22 cellular contexts compared by ENCODE assay signal in the genomic region with DNA sequence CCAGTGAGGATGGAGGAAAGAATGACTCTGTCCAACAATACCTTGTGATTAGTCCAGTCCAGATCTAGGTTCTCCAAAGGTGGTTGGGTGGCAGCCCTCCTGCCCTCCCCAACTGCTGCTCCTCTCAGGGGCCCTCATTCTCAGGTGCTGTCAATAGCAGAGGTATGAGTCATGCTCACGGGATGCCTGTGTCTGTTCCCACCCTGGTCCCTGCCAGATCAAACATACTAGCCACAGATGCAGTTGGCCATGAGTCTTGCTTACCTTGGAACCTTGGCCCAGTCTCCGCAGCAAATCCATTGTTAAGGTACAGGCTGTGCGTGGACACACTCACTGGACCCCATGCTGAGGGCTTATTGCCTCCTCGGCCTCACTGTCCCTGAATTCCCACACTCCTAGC. TPM values are rescaled to one million over a fixed set of nuclear protein-coding genes. Genes with fewer than 3 reads are reported as not detected.
A peak's percentile ranks its signal among the peaks of the same experiment; 100 is the strongest.
DNase-seq lines count a peak whose midpoint lies in the region; ATAC-seq and TF ChIP-seq lines count a peak whose summit lies in the region.
"Had no signal": no experiment of that assay in that cellular context is flagged by ENCODE, and none has a peak within 500 bp of the region (broad histone marks: within the 10 kb centered on the region; RNA-seq: fewer than 3 reads in every experiment).

No MANE protein-coding gene starts in this region.

- TF ChIP-seq CTCF in Calu3 (IDR thresholded peaks at IDR 0.05; ENCODE audit: unreplicated experiment) (no peak), H9 (conservative IDR thresholded peaks at IDR 0.05) (no peak), right lobe of liver (IDR thresholded peaks at IDR 0.05) (no peak), adrenal gland (IDR thresholded peaks at IDR 0.05) (no peak), SK-N-SH (IDR thresholded peaks at IDR 0.05) (no peak)

- TF ChIP-seq POLR2A in right lobe of liver (IDR thresholded peaks at IDR 0.05) (no peak), adrenal gland (IDR thresholded peaks at IDR 0.05) (no peak)

- BruUV-seq in Calu3 (replicated peaks; lab: Mats Ljungman, UMichigan), result no TSS peak

- intact Hi-C loops in Calu3 (cut with micrococcal nuclease; ENCODE audit: unreplicated experiment) (no loop called here), right lobe of liver (cut with DNase I) (no loop called here), adrenal gland (cut with DNase I) (loop anchor here in 1 of 2 donors (5.0 kb wide), 1 partner anchor 34 kb away; no protein-coding TSS in a partner anchor)

- no peak overlapping the region for H3K56ac ChIP-seq in H9 (ENCODE audit: insufficient read length, low read depth, low read length)

- no CpG with 5 or more reads among the region's 4 CpGs for WGBS in H9 (ENCODE audit: extremely low coverage, insufficient read length, low lambda C conversion rate)
- no CpG with 5 or more reads among the region's 4 CpGs for WGBS in right lobe of liver (ENCODE audit: insufficient coverage, low coverage, low lambda C conversion rate, missing lambda C conversion rate)
- WGBS in adrenal gland, 4 donors, result 80 to 89% (median 84%) methylated on average over 1 to 4 of the region's 4 CpGs
- WGBS in SK-N-SH (ENCODE audit: low lambda C conversion rate), result 57% methylated on average over 4 of the region's 4 CpGs

- no peak overlapping the region for H3K4ac ChIP-seq in H9 (ENCODE audit: low read depth, low read length)

- no peak overlapping the region for H2AFZ ChIP-seq in H9 (ENCODE audit: low read length)
- no peak overlapping the region for H2AFZ ChIP-seq in SK-N-SH (ENCODE audit: low read depth)

- H3K36me3 ChIP-seq in right lobe of liver, result no peaks in the 10 kb centered on the region
- H3K36me3 ChIP-seq in adrenal gland (replicated peaks in 1 of 2), result no peaks in the 10 kb centered on the region
- no peaks in the 10 kb centered on the region for H3K36me3 ChIP-seq in SK-N-SH (replicated peaks in 1 of 2; ENCODE audit: control insufficient read depth in 1 of 2, insufficient read depth in 2 of 2, low read length in 1 of 2)
- H3K36me3 ChIP-seq: colonic mucosa, esophagus squamous epithelium, WERI-Rb-1 had no signal

- H3K4me3 Mint-ChIP-seq in Calu3 (ENCODE audit: low read depth, unreplicated experiment), result no peak overlapping the region
- no peak overlapping the region for H3K4me3 Mint-ChIP-seq in H9
- H3K4me3 Mint-ChIP-seq: activated CD4-positive, alpha-beta T cell treated with anti-CD3 and anti-CD28 coated beads, Interleukin-2, amount 10 ng/mL, durations not matched to agents 7 days and 5 days; CD4-positive, alpha-beta T cell; HFFc6 had no signal

- H2AK5ac ChIP-seq in H9 (ENCODE audit: insufficient read length, low read length), result no peak overlapping the region

- H3K4me1 Mint-ChIP-seq in Calu3 (ENCODE audit: low read depth, unreplicated experiment), result peaks cover 12% of the 10 kb centered on the region
- peaks cover 0 to 10% of the 10 kb centered on the region in 2 experiments; a peak in 2 of 4 replicates for H3K4me1 Mint-ChIP-seq in H9
- H3K4me1 Mint-ChIP-seq: activated CD4-positive, alpha-beta T cell treated with anti-CD3 and anti-CD28 coated beads, Interleukin-2, amount 10 ng/mL, durations not matched to agents 7 days and 5 days had no signal

- TF ChIP-seq EP300 in SK-N-SH (IDR thresholded peaks at IDR 0.05; ENCODE audit: borderline replicate concordance in 1 of 2, low read depth in 1 of 2, low read length in 1 of 2), result no peak

- H3K9me3 ChIP-seq in H9 (ENCODE audit: control insufficient read depth, low read depth, low read length) (no peaks in the 10 kb centered on the region), right lobe of liver (no peaks in the 10 kb centered on the region), adrenal gland (replicated peaks in 1 of 3) (no peaks in the 10 kb centered on the region), SK-N-SH (no peaks in the 10 kb centered on the region)
- H3K9me3 ChIP-seq: colonic mucosa, esophagus squamous epithelium had no signal

- H4K8ac ChIP-seq in H9 (replicated peaks; ENCODE audit: insufficient read length, low read depth, low read length), result no peak overlapping the region

- no peak overlapping the region for H3T11ph ChIP-seq in H9 (ENCODE audit: low read length)

- no peak overlapping the region for H3K4me3 ChIP-seq in right lobe of liver
- H3K4me3 ChIP-seq in adrenal gland, result no peak overlapping the region
- H3K4me3 ChIP-seq in SK-N-SH (ENCODE audit: low read depth in 2 of 2, low read length in 1 of 2), result no peak overlapping the region
- H3K4me3 ChIP-seq: colonic mucosa, esophagus squamous epithelium, K562, lung, skin epidermis had no signal

- no peak overlapping the region for H3K27ac ChIP-seq in H9 (ENCODE audit: insufficient read length, low read depth, low read length)
- no peak overlapping the region for H3K27ac ChIP-seq in right lobe of liver
- H3K27ac ChIP-seq in adrenal gland, result no peak overlapping the region
- H3K27ac ChIP-seq in SK-N-SH (ENCODE audit: low read depth in 2 of 2, low read length in 1 of 2), result no peak overlapping the region
- H3K27ac ChIP-seq: colonic mucosa, esophagus squamous epithelium, skin epidermis, WERI-Rb-1 had no signal

- H3K14ac ChIP-seq in H9 (ENCODE audit: insufficient read depth, low read length), result no peak overlapping the region

- H3K9me2 ChIP-seq in SK-N-SH, result no peaks in the 10 kb centered on the region

- no peak overlapping the region for H2BK120ac ChIP-seq in H9 (ENCODE audit: low read depth, low read length, poor library complexity, severe bottlenecking)

- H3K27ac Mint-ChIP-seq in Calu3 (ENCODE audit: unreplicated experiment) (no peak overlapping the region), H9 (peak overlapping the region in 2 of 3 experiments; percentile 13 to 50; a peak in 2 of 7 replicates)
- H3K27ac Mint-ChIP-seq: activated CD4-positive, alpha-beta T cell treated with anti-CD3 and anti-CD28 coated beads, Interleukin-2, amount 10 ng/mL, durations not matched to agents 7 days and 5 days; CD4-positive, alpha-beta T cell; HFFc6 had no signal

- no peaks in the 10 kb centered on the region for H3K36me3 Mint-ChIP-seq in Calu3 (ENCODE audit: insufficient read depth, unreplicated experiment)
- no peaks in the 10 kb centered on the region for H3K36me3 Mint-ChIP-seq in H9 (ENCODE audit: insufficient read depth in 1 of 3, low read depth in 3 of 3)

- H4K20me1 ChIP-seq in H9 (ENCODE audit: control insufficient read depth, insufficient read depth, insufficient read length), result no peaks in the 10 kb centered on the region
- H4K20me1 ChIP-seq in SK-N-SH (ENCODE audit: insufficient read depth), result no peaks in the 10 kb centered on the region

- H3K27me3 ChIP-seq in H9 (ENCODE audit: insufficient read depth, low read length) (no peaks in the 10 kb centered on the region), right lobe of liver (no peaks in the 10 kb centered on the region), adrenal gland (no peaks in the 10 kb centered on the region), SK-N-SH (ENCODE audit: insufficient read depth) (no peaks in the 10 kb centered on the region)
- H3K27me3 ChIP-seq: colonic mucosa, esophagus squamous epithelium had no signal

- H2BK15ac ChIP-seq in H9 (ENCODE audit: low read depth, low read length), result no peak overlapping the region

- no peak overlapping the region for H4K91ac ChIP-seq in H9 (ENCODE audit: insufficient read length, low read depth, low read length)

- H3K79me1 ChIP-seq in H9 (ENCODE audit: insufficient read depth, low read depth, low read length, poor library complexity, severe bottlenecking), result no peaks in the 10 kb centered on the region

- H3K9ac ChIP-seq in H9 (ENCODE audit: extremely low read depth, insufficient read length, low read length) (no peak overlapping the region), SK-N-SH (no peak overlapping the region)

- no peak overlapping the region for H3K23ac ChIP-seq in H9 (ENCODE audit: insufficient read length, low read depth, low read length)

- H3K27me3 Mint-ChIP-seq in Calu3 (ENCODE audit: unreplicated experiment) (peaks cover 16% of the 10 kb centered on the region), H9 (ENCODE audit: low read depth) (no peaks in the 10 kb centered on the region)
- H3K27me3 Mint-ChIP-seq: activated CD4-positive, alpha-beta T cell treated with anti-CD3 and anti-CD28 coated beads, Interleukin-2, amount 10 ng/mL, durations not matched to agents 7 days and 5 days; CD4-positive, alpha-beta T cell had no signal

- H3K23me2 ChIP-seq in H9 (ENCODE audit: insufficient read length, low read depth, low read length, poor library complexity, severe bottlenecking), result no peaks in the 10 kb centered on the region

- H2BK5ac ChIP-seq in H9 (ENCODE audit: insufficient read length, low read length), result no peak overlapping the region

- H2BK20ac ChIP-seq in H9 (ENCODE audit: low read depth, low read length, poor library complexity, severe bottlenecking), result no peak overlapping the region

- H3K4me2 ChIP-seq in H9 (ENCODE audit: insufficient read depth, insufficient read length, low read length), result no peak overlapping the region
- no peak overlapping the region for H3K4me2 ChIP-seq in SK-N-SH

- POLR2A ChIA-PET in SK-N-SH (lab: Yijun Ruan, JAX), result no interaction called here

- DNase-seq in Calu3 (peak; percentile 11), H9 (peak; percentile 31), astrocyte of the hippocampus (ENCODE audit: low read depth, low spot score) (peak; percentile 49), right lobe of liver (peak in 1 of 3 donors; percentile 43), adrenal gland (no peak), T-helper 9 cell (no peak), HuH-7.5 (ENCODE audit: low spot score) (no peak), SK-N-SH (no peak)
- DNase-seq: activated CD4-positive, alpha-beta T cell treated with anti-CD3 and anti-CD28 coated beads, Interleukin-2, amount 10 ng/mL, durations not matched to agents 7 days and 5 days; activated effector memory CD4-positive, alpha-beta T cell treated with anti-CD3 and anti-CD28 coated beads, Interleukin-2, amount 50 U/mL, for 16 hours; CD4-positive, alpha-beta T cell; colonic mucosa; esophagus squamous epithelium; GF-D8; HFFc6; kidney; NCI-H2171 treated with DMSO at 0.1 percent for 48 hours; NCI-H524; WERI-Rb-1 had no signal

- CTCF ChIA-PET in Calu3 (lab: Charles Lee), result no interaction called here
- CTCF ChIA-PET in SK-N-SH (lab: Yijun Ruan, JAX), result interaction anchor here (12.8 kb wide), 1 partner anchor 77 kb away, joined by 308 read pairs; no protein-coding TSS in a partner anchor

- no peaks in the 10 kb centered on the region for H3K79me2 ChIP-seq in H9 (ENCODE audit: insufficient read depth, low read length)
- no peaks in the 10 kb centered on the region for H3K79me2 ChIP-seq in SK-N-SH (ENCODE audit: insufficient read depth)

- H3K9me3 Mint-ChIP-seq in Calu3 (ENCODE audit: low read depth, unreplicated experiment), result no peaks in the 10 kb centered on the region
- no peaks in the 10 kb centered on the region; a peak in 1 of 5 replicates for H3K9me3 Mint-ChIP-seq in H9
- H3K9me3 Mint-ChIP-seq: activated CD4-positive, alpha-beta T cell treated with anti-CD3 and anti-CD28 coated beads, Interleukin-2, amount 10 ng/mL, durations not matched to agents 7 days and 5 days; CD4-positive, alpha-beta T cell; HFFc6 had no signal

- H3K4me1 ChIP-seq in H9 (ENCODE audit: insufficient read depth, low read length), result no peaks in the 10 kb centered on the region
- H3K4me1 ChIP-seq in right lobe of liver, result peaks cover 0 to 12% (median 3%) of the 10 kb centered on the region in 4 donors
- no peaks in the 10 kb centered on the region for H3K4me1 ChIP-seq in adrenal gland (replicated peaks in 1 of 2)
- no peaks in the 10 kb centered on the region for H3K4me1 ChIP-seq in SK-N-SH (ENCODE audit: control insufficient read depth in 1 of 2, insufficient read depth in 2 of 2, low read depth in 1 of 2, low read length in 1 of 2)
- H3K4me1 ChIP-seq: colonic mucosa had no signal

- H3K18ac ChIP-seq in H9 (ENCODE audit: insufficient read length, low read depth, low read length), result no peak overlapping the region

- H3F3A ChIP-seq in SK-N-SH (replicated peaks; ENCODE audit: insufficient read depth), result no peaks in the 10 kb centered on the region

- no peak for TF ChIP-seq RAD21 in SK-N-SH (IDR thresholded peaks at IDR 0.05; ENCODE audit: low read length)

- no peak overlapping the region for H4K5ac ChIP-seq in H9 (ENCODE audit: insufficient read length, low read depth, low read length)

- peak; percentile 6 to 67 (median 46) for ATAC-seq in right lobe of liver
- ATAC-seq: K562 had no signal

- no peak overlapping the region for H2BK12ac ChIP-seq in H9 (ENCODE audit: insufficient read length, low read depth, low read length)

RNA-seq across cellular contexts. Expression of a gene that starts 24.9 kb away (rescaled TPM):
- 23.3 and 23.8 TPM in 2 replicates for total RNA-seq in Calu3 (2022)
- 17.3 and 18.6 TPM in 2 replicates for total RNA-seq in H9 (2021)
- total RNA-seq in right lobe of liver, result 1 to 10 TPM; 2.2 to 4.8 (median 3.2) TPM
- 10 to 100 TPM in 4 of 8 donors, 1 to 10 TPM in 4; 1.9 to 16.9 (median 9.1) TPM for total RNA-seq in adrenal gland
- 10 to 100 TPM; 11.4 to 15.4 (median 11.5) TPM for polyA plus RNA-seq in adrenal gland
- polyA plus RNA-seq in SK-N-SH (2012; rRNA removed), result 16.0 and 17.4 TPM in 2 replicates
- 19.5 and 20.8 TPM in 2 replicates for polyA plus RNA-seq in SK-N-SH (2012; cell fraction: cytosol; rRNA removed)
- polyA plus RNA-seq in SK-N-SH (2012; cell fraction: nucleus; rRNA removed), result 6.3 and 7.3 TPM in 2 replicates

RNA-seq across cellular contexts. Expression of a gene that starts 39.3 kb away (rescaled TPM):
- total RNA-seq in Calu3 (2022) (16.1 and 17.4 TPM in 2 replicates), H9 (2021) (17.9 and 19.3 TPM in 2 replicates), right lobe of liver (10 to 100 TPM in 4 of 6 experiments, 1 to 10 TPM in 2; 7.0 to 19.1 (median 11.1) TPM), adrenal gland (10 to 100 TPM; 15.3 to 89.6 (median 21.3) TPM)
- polyA plus RNA-seq in adrenal gland (10 to 100 TPM in 1 of 3 donors, 1 to 10 TPM in 2; 3.6 to 50.2 (median 4.0) TPM), SK-N-SH (2012; rRNA removed) (2.2 and 4.8 TPM in 2 replicates)
- polyA plus RNA-seq in SK-N-SH (2012; cell fraction: cytosol; rRNA removed), result 4.2 and 4.8 TPM in 2 replicates
- polyA plus RNA-seq in SK-N-SH (2012; cell fraction: nucleus; rRNA removed), result 4.8 and 9.9 TPM in 2 replicates

Comparison
In these comparisons a context has a peak if more than half of its experiments do, and no peak if none do; other contexts are left out.
1. DNase-seq: peak in Calu3 (single experiment), H9 (single experiment) and astrocyte of the hippocampus (single experiment); none in adrenal gland (0 of 7), T-helper 9 cell (single experiment), HuH-7.5 (single experiment) and SK-N-SH (single experiment).